1 cellular context compared by ENCODE assay signal in the genomic region with DNA sequence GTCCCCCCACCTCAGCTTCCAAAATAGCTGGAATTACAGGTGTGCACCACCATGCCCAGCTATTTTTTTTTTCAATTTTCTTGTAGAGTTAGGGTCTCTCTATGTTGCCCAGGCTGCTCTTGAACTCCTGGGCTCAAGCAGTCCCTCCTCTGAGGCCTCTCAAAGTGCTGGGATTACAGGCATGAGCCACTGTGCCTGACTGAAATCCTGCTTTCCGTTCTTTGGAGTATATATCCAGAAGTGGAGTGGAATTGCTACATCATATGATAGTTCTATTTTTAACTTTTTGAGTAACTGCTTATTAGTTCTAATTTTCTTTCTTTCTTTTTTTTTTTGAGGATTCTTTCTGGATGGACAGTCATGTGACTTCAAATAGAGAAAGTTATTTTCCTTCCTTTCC.
TF ChIP-seq lines count a peak whose summit lies in the region.

No MANE protein-coding gene starts in this region.

TF ChIP-seq in K562, 482 proteins besides CTCF, POLR2A, EP300 and RAD21 (continued from another document):
- TF ChIP-seq, protein P1, sequence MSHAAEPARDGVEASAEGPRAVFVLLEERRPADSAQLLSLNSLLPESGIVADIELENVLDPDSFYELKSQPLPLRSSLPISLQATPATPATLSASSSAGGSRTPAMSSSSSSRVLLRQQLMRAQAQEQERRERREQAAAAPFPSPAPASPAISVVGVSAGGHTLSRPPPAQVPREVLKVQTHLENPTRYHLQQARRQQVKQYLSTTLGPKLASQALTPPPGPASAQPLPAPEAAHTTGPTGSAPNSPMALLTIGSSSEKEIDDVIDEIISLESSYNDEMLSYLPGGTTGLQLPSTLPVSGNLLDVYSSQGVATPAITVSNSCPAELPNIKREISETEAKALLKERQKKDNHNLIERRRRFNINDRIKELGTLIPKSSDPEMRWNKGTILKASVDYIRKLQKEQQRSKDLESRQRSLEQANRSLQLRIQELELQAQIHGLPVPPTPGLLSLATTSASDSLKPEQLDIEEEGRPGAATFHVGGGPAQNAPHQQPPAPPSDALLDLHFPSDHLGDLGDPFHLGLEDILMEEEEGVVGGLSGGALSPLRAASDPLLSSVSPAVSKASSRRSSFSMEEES (CRISPR knock-in tag; IDR thresholded peaks at IDR 0.05), result peak; percentile 68
